21 cellular contexts compared by ENCODE assay signal in the genomic region with DNA sequence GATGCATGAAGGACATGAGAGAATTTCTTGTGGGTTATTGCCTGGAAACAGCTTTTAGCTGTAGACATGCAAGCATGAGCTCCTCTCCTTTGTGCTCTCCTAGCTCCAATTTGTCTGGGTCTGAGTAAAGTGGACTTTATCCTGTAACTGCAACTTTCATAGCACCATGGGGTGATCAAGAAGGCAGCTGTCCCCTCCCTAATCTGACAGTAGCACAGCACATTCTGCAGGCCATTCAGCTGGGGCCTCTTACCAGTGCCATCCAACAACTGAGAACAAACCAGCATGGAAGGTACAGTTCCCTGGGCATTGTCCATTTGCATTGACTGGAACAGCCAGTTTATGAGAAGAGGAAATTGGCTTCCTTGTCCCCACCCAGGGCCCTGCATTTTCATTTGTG.
"Had no signal": no experiment of that assay in that cellular context is flagged by ENCODE, and none has a peak within 500 bp of the region (broad histone marks: within the 10 kb centered on the region; RNA-seq: fewer than 3 reads in every experiment).

No MANE protein-coding gene starts in this region.

- H3K9me3 ChIP-seq: colonic mucosa, esophagus muscularis mucosa, gastroesophageal sphincter, heart left ventricle, left lung, lower lobe of right lung, mucosa of descending colon had no signal

- ATAC-seq: effector memory CD8-positive, alpha-beta T cell; foreskin keratinocyte; gastroesophageal sphincter; heart left ventricle; left cardiac atrium; left lung; left ventricle myocardium superior; lower lobe of right lung; mucosa of descending colon had no signal

- DNase-seq: colonic mucosa; cortex of kidney; effector CD8-positive, alpha-beta T cell; effector memory CD8-positive, alpha-beta T cell; endodermal cell; foreskin keratinocyte; heart left ventricle; hippocampal formation; left cardiac atrium; left lung; left ventricle myocardium superior; lower lobe of right lung; mesenchymal stem cell; mucosa of descending colon had no signal

- H3K27ac ChIP-seq: colonic mucosa, epithelial cell of prostate, esophagus muscularis mucosa, foreskin keratinocyte, gastroesophageal sphincter, heart left ventricle, left lung, lower lobe of right lung had no signal

- H3K27me3 ChIP-seq: colonic mucosa, esophagus muscularis mucosa, foreskin keratinocyte, gastroesophageal sphincter, heart left ventricle, left lung had no signal

- FAIRE-seq: endometrium, frontal cortex, islet of Langerhans, keratinocyte had no signal

- H3K4me1 ChIP-seq: colonic mucosa, esophagus muscularis mucosa, foreskin keratinocyte, gastroesophageal sphincter, heart left ventricle, lower lobe of right lung had no signal

- H3K36me3 ChIP-seq: colonic mucosa, esophagus muscularis mucosa, gastroesophageal sphincter, heart left ventricle, left lung, lower lobe of right lung had no signal

- H3K4me3 ChIP-seq: colonic mucosa, esophagus muscularis mucosa, gastroesophageal sphincter, heart left ventricle, left lung, lower lobe of right lung, mucosa of descending colon had no signal
